12 cellular contexts compared by ENCODE assay signal in genomic region chr19:54074851-54075250, GRCh38. TPM values are rescaled to one million over a fixed set of nuclear protein-coding genes. Genes with fewer than 3 reads are reported as not detected.
"Had no signal": no experiment of that assay in that cellular context is flagged by ENCODE, and none has a peak within 500 bp of the region (broad histone marks: within the 10 kb centered on the region; RNA-seq: fewer than 3 reads in every experiment).

No MANE protein-coding gene starts in this region.

- H3K36me3 ChIP-seq: HAP-1 had no signal

- H3K9me3 ChIP-seq: HAP-1 had no signal

- DNase-seq: GM23248, GOT3, H7, H9, HCEC 1CT, HFFc6 had no signal

- H3K27ac ChIP-seq: GM23248 had no signal

- ATAC-seq: GM23338, HCT116 had no signal

- H3K4me1 ChIP-seq: HAP-1 had no signal

- H3K4me3 Mint-ChIP-seq: GM23338, H9, HFFc6 had no signal

- H2AFZ ChIP-seq: GM23248, GM23338 had no signal

- H3K4me3 ChIP-seq: GM23248, GM23338, HAP-1 had no signal

- H3K4me2 ChIP-seq: GM23338 had no signal

- H3K9ac ChIP-seq: GM23248 had no signal

- H3K27ac Mint-ChIP-seq: GM23338, H9, HFFc6 had no signal

- FAIRE-seq: H1, H54 had no signal

RNA-seq across cellular contexts. Expression of gene TARM1, which starts 6.3 kb away (rescaled TPM):
- total RNA-seq: GM23248, GM23338, H1, H4, H7, H9, HFFc6 had no signal
- polyA plus RNA-seq: GM23248, GM23338, H1 had no signal

RNA-seq across cellular contexts. Expression of gene VSTM1, which starts 11.2 kb away (rescaled TPM):
- total RNA-seq: GM23248, GM23338, H4, H7, H9 had no signal
- polyA plus RNA-seq: GM23248, GM23338 had no signal
